Comparison of ENCODE assay signal across 28 cellular contexts in the genomic region with DNA sequence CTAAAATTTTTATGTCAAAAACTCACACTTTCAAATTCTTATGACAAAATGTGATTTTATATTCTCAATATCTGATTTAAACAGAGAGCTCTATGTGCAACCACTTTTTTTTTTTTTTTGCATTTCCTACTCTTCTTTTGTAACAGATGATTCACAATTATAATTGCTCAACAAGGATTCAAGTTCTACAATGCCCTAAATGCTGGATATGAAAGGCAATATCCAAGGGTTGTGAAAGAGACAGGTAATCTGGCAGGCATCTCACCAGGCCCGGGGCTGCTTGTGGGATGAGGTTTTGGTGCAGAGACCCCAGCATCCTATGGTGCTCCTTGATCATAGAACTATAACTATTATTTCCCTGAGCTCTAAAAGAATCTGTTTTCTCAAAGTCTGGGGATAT.
A peak's percentile ranks its signal among the peaks of the same experiment; 100 is the strongest.
DNase-seq lines count a peak whose midpoint lies in the region; ATAC-seq and TF ChIP-seq lines count a peak whose summit lies in the region.
"Had no signal": no experiment of that assay in that cellular context is flagged by ENCODE, and none has a peak within 500 bp of the region (broad histone marks: within the 10 kb centered on the region; RNA-seq: fewer than 3 reads in every experiment).

No MANE protein-coding gene starts in this region.

- no peaks in the 10 kb centered on the region for H4K20me1 ChIP-seq in PC-3 (ENCODE audit: low read length)

- H3K79me2 ChIP-seq in PC-3 (ENCODE audit: low read length), result no peaks in the 10 kb centered on the region

- H3K27me3 ChIP-seq in PC-3 (ENCODE audit: low read length) (no peaks in the 10 kb centered on the region), psoas muscle (ENCODE audit: insufficient read depth in 3 of 3, low read length in 2 of 3) (no peaks in the 10 kb centered on the region), prostate gland (replicated peaks; ENCODE audit: insufficient read depth) (no peaks in the 10 kb centered on the region)
- H3K27me3 ChIP-seq: adrenal gland, right atrium auricular region had no signal

- H3F3A ChIP-seq in PC-3 (ENCODE audit: low read length, unreplicated experiment), result no peaks in the 10 kb centered on the region

- H3K9me2 ChIP-seq in PC-3 (replicated peaks; ENCODE audit: low read length), result no peaks in the 10 kb centered on the region

- H3K4me3 ChIP-seq in PC-3 (ENCODE audit: low read length), result no peak overlapping the region
- H3K4me3 ChIP-seq in psoas muscle, result no peak overlapping the region
- H3K4me3 ChIP-seq in prostate gland, result no peak overlapping the region
- H3K4me3 ChIP-seq: adrenal gland, coronary artery, mucosa of descending colon, PC-9, right atrium auricular region had no signal

- TF ChIP-seq CTCF in PC-3 (conservative IDR thresholded peaks at IDR 0.05; ENCODE audit: low read depth, low read length) (no peak), psoas muscle (IDR thresholded peaks at IDR 0.05) (no peak), prostate gland (IDR thresholded peaks at IDR 0.05) (no peak)

- H3K9ac ChIP-seq in PC-3 (ENCODE audit: low read length), result no peak overlapping the region

- no peaks in the 10 kb centered on the region for H3K36me3 ChIP-seq in PC-3 (ENCODE audit: low read depth, low read length)
- no peaks in the 10 kb centered on the region for H3K36me3 ChIP-seq in psoas muscle (ENCODE audit: insufficient read depth in 1 of 2, low read depth in 1 of 2)
- no peaks in the 10 kb centered on the region for H3K36me3 ChIP-seq in prostate gland
- H3K36me3 ChIP-seq: adrenal gland, right atrium auricular region had no signal

- CTCF ChIA-PET in PC-3 (lab: Charles Lee), result no interaction called here

- H3K4me1 ChIP-seq in PC-3 (ENCODE audit: insufficient read depth, low read length) (0 out of 2 replicates have a peak, but pooled peaks cover 7% of the 10 kb centered on the region), psoas muscle (no peaks in the 10 kb centered on the region), prostate gland (replicated peaks) (no peaks in the 10 kb centered on the region)
- H3K4me1 ChIP-seq: adrenal gland, right atrium auricular region had no signal

- intact Hi-C loops in PC-3 (cut with micrococcal nuclease) (no loop called here), psoas muscle (cut with DNase I) (no loop called here), prostate gland (cut with DNase I) (no loop called here)

- H2AFZ ChIP-seq in PC-3 (ENCODE audit: low read length), result no peak overlapping the region
- H2AFZ ChIP-seq: PC-9 had no signal

- BruUV-seq in PC-3 (replicated peaks; lab: Mats Ljungman, UMichigan), result no TSS peak

- H3K9me3 ChIP-seq in PC-3 (ENCODE audit: low read length) (no peaks in the 10 kb centered on the region), psoas muscle (no peaks in the 10 kb centered on the region), prostate gland (no peaks in the 10 kb centered on the region)
- H3K9me3 ChIP-seq: adrenal gland, mucosa of descending colon, right atrium auricular region had no signal

- DNase-seq in EL, result peak; percentile 7
- DNase-seq in PC-3, result peak; percentile 48
- DNase-seq in dedifferentiated amniotic fluid mesenchymal stem cell (ENCODE audit: extremely low spot score), result peak; percentile 31
- peak; percentile 14 for DNase-seq in kidney tubule cell (ENCODE audit: low spot score)
- no peak for DNase-seq in psoas muscle
- DNase-seq in H4 (ENCODE audit: low spot score), result no peak
- DNase-seq in prostate gland (ENCODE audit: low spot score), result no peak
- DNase-seq: activated CD4-positive, CD25-positive, alpha-beta regulatory T cell; activated CD8-positive, alpha-beta memory T cell treated with anti-CD3 and anti-CD28 coated beads, Interleukin-2, amount 10 ng/mL, durations not matched to agents 7 days and 5 days; activated naive CD4-positive, alpha-beta T cell; activated T-cell treated with anti-CD3 and anti-CD28 coated beads, Interleukin-2, amount 50 U/mL, for 72 hours; adrenal gland; DMS79 treated with DMSO at 0.1 percent for 48 hours; effector memory CD8-positive, alpha-beta T cell; Karpas-422; mucosa of descending colon; NCI-H524 treated with DMSO at 0.1 percent for 48 hours; NK-92 treated with Interleukin-12 subunit alpha and Interleukin-12 subunit beta, amount 100 ng/mL, for 24 hours; SHP77 treated with DMSO at 0.1 percent for 48 hours; stimulated activated CD4-positive, alpha-beta T cell treated with anti-CD3 and anti-CD28 coated beads, Interleukin-2, amount 100 ng/mL, for 48 hours; SW 1271; T1000 had no signal

- no peak overlapping the region for H3K27ac ChIP-seq in PC-3 (ENCODE audit: low read length)
- H3K27ac ChIP-seq in psoas muscle, result no peak overlapping the region
- H3K27ac ChIP-seq in prostate gland, result no peak overlapping the region
- H3K27ac ChIP-seq: adrenal gland, C4-2B, coronary artery, PC-9, right atrium auricular region had no signal

- no peak overlapping the region for H3K4me2 ChIP-seq in PC-3 (ENCODE audit: low read length)
- H3K4me2 ChIP-seq: PC-9 had no signal

- no peak for ATAC-seq in PC-3
- ATAC-seq in HG02610 (IDR thresholded peaks at IDR 0.05; ENCODE audit: unreplicated experiment), result no peak
- ATAC-seq in psoas muscle, result no peak
- ATAC-seq: activated CD8-positive, alpha-beta memory T cell treated with anti-CD3 and anti-CD28 coated beads, Interleukin-2, amount 10 ng/mL, durations not matched to agents 7 days and 5 days; activated T-cell treated with anti-CD3 and anti-CD28 coated beads, Interleukin-2, amount 50 U/mL, for 72 hours; effector memory CD8-positive, alpha-beta T cell; mucosa of descending colon; natural killer cell treated with Interleukin-12 subunit alpha and Interleukin-12 subunit beta and Interleukin-15 and Interleukin-18, amount 100 ng/mL, for 72 hours had no signal

- POLR2A ChIA-PET in PC-3 (lab: Charles Lee; ENCODE audit: unreplicated experiment), result no interaction called here

- no peak for TF ChIP-seq POLR2A in prostate gland (IDR thresholded peaks at IDR 0.05)

- 95 to 100% (median 100%) methylated on average over 1 of the region's 1 CpG for WGBS in psoas muscle, 3 donors
- 69% methylated on average over 1 of the region's 1 CpG for WGBS in prostate gland

Comparison
In these comparisons a context has a peak if more than half of its experiments do, and no peak if none do; other contexts are left out.
1. DNase-seq: peak in EL (single experiment), PC-3 (single experiment), dedifferentiated amniotic fluid mesenchymal stem cell (single experiment) and kidney tubule cell (single experiment); none in psoas muscle (0 of 2), H4 (single experiment) and prostate gland (single experiment).